8 cellular contexts compared by ENCODE assay signal in genomic region chr7:114921636-114922150, GRCh38. TPM values are rescaled to one million over a fixed set of nuclear protein-coding genes. Genes with fewer than 3 reads are reported as not detected.
DNase-seq lines count a peak whose midpoint lies in the region; ATAC-seq and TF ChIP-seq lines count a peak whose summit lies in the region.

TSS of gene MDFIC (plus strand) at chr7:114922094. CDS start at chr7:114923034, 940 bp downstream.

- peak; percentile 28 for TF ChIP-seq CTCF in chondrocyte (IDR thresholded peaks at IDR 0.05)

- peak within 1 kb of the TSS; percentile 88 for H3K27ac Mint-ChIP-seq in chondrocyte (ENCODE audit: unreplicated experiment)
- H3K27ac Mint-ChIP-seq in stimulated activated naive B cell treated with anti-CD40 and anti-IgM and Interleukin-4, amounts not matched to agents 10 μg/mL and 1 μg/mL and 100 μg/mL, for 72 hours = peak within 1 kb of the TSS; percentile 100

- H3K4me1 Mint-ChIP-seq in chondrocyte (ENCODE audit: low read depth) = peaks cover 17% of the 10 kb centered on the region
- H3K4me1 Mint-ChIP-seq in stimulated activated naive B cell treated with anti-CD40 and anti-IgM and Interleukin-4, amounts not matched to agents 10 μg/mL and 1 μg/mL and 100 μg/mL, for 72 hours = peaks cover 29 to 53% of the 10 kb centered on the region in 2 donors

- H3K36me3 Mint-ChIP-seq in chondrocyte (ENCODE audit: low read depth) = peaks cover 2% of the 10 kb centered on the region
- peaks cover 4 to 12% of the 10 kb centered on the region in 2 donors for H3K36me3 Mint-ChIP-seq in stimulated activated naive B cell treated with anti-CD40 and anti-IgM and Interleukin-4, amounts not matched to agents 10 μg/mL and 1 μg/mL and 100 μg/mL, for 72 hours

- DNase-seq in ELF-1 (ENCODE audit: low read depth, low spot score) = peak; percentile 71
- DNase-seq in SK-N-MC (ENCODE audit: low read depth, low spot score) = no peak
- no peak for DNase-seq in chondrocyte (ENCODE audit: low spot score)
- peak; percentile 70 for DNase-seq in left lobe of liver (ENCODE audit: low spot score)
- DNase-seq in stimulated activated naive B cell treated with anti-CD40 and anti-IgM and Interleukin-4, amounts not matched to agents 10 μg/mL and 1 μg/mL and 100 μg/mL, for 72 hours = no peak
- DNase-seq in COLO668 (lab: John Stamatoyannopoulos, UW; ENCODE audit: unreplicated experiment) = no peak
- DNase-seq in GF-D8 (lab: John Stamatoyannopoulos, UW) = no peak

- H3K4me3 Mint-ChIP-seq in chondrocyte (ENCODE audit: unreplicated experiment) = peak within 1 kb of the TSS; percentile 87
- H3K4me3 Mint-ChIP-seq in stimulated activated naive B cell treated with anti-CD40 and anti-IgM and Interleukin-4, amounts not matched to agents 10 μg/mL and 1 μg/mL and 100 μg/mL, for 72 hours = peak within 1 kb of the TSS; percentile 80 to 99

- H3K9me3 ChIP-seq in SK-N-MC (ENCODE audit: low read depth, low read length) = no peaks in the 10 kb centered on the region

- H3K9ac ChIP-seq in SK-N-MC (ENCODE audit: insufficient read length) = peak within 1 kb of the TSS; percentile 70

- H3K4me3 ChIP-seq in SK-N-MC = peak within 1 kb of the TSS; percentile 89

- no peaks in the 10 kb centered on the region for H3K9me3 Mint-ChIP-seq in chondrocyte (ENCODE audit: low read depth)
- no peaks in the 10 kb centered on the region for H3K9me3 Mint-ChIP-seq in stimulated activated naive B cell treated with anti-CD40 and anti-IgM and Interleukin-4, amounts not matched to agents 10 μg/mL and 1 μg/mL and 100 μg/mL, for 72 hours

- ATAC-seq in left lobe of liver = peak; percentile 66
- no peak for ATAC-seq in stimulated activated naive B cell treated with anti-CD40 and anti-IgM and Interleukin-4, amounts not matched to agents 10 μg/mL and 1 μg/mL and 100 μg/mL, for 72 hours (replicated peaks)
- no peak for ATAC-seq in GM21381 (IDR thresholded peaks at IDR 0.05; ENCODE audit: unreplicated experiment)

- no peak within 1 kb of the TSS for H3K27ac ChIP-seq in SK-N-MC

- H3K27me3 Mint-ChIP-seq in chondrocyte (ENCODE audit: low read depth) = no peaks in the 10 kb centered on the region
- no peaks in the 10 kb centered on the region for H3K27me3 Mint-ChIP-seq in stimulated activated naive B cell treated with anti-CD40 and anti-IgM and Interleukin-4, amounts not matched to agents 10 μg/mL and 1 μg/mL and 100 μg/mL, for 72 hours

- no peaks in the 10 kb centered on the region; the same call in 1 of the 2 replicates for H3K36me3 ChIP-seq in SK-N-MC (ENCODE audit: insufficient read depth, low read length)

RNA-seq across cellular contexts. Expression of gene MDFIC, which starts in this region (rescaled TPM):
- total RNA-seq in chondrocyte (12.7 to 24.6 TPM (median 15.6 TPM) in 3 replicates), left lobe of liver (8.0 TPM)

Comparison
In these comparisons a context has a peak if more than half of its experiments do, and no peak if none do; other contexts are left out.
1. DNase-seq: peak in ELF-1 (single experiment) and left lobe of liver (single experiment); none in SK-N-MC (single experiment), chondrocyte (single experiment), stimulated activated naive B cell treated with anti-CD40 and anti-IgM and Interleukin-4, amounts not matched to agents 10 μg/mL and 1 μg/mL and 100 μg/mL, for 72 hours (single experiment), COLO668 (single experiment) and GF-D8 (single experiment).